In genomic region chr6:78533876-78534275, GRCh38 we compare ENCODE assay signal across 31 cellular contexts.
"Had no signal": no experiment of that assay in that cellular context is flagged by ENCODE, and none has a peak within 500 bp of the region (broad histone marks: within the 10 kb centered on the region; RNA-seq: fewer than 3 reads in every experiment).

No MANE protein-coding gene starts in this region.

- H3K27me3 ChIP-seq: adrenal gland, body of pancreas, breast epithelium, cardiac muscle cell, colonic mucosa, esophagus squamous epithelium had no signal

- H3K9me3 ChIP-seq: adrenal gland, body of pancreas, breast epithelium, colonic mucosa, esophagus squamous epithelium had no signal

- H3K4me1 ChIP-seq: adrenal gland, body of pancreas, breast epithelium, colonic mucosa, esophagus squamous epithelium had no signal

- ATAC-seq: activated naive CD8-positive, alpha-beta T cell treated with anti-CD3 and anti-CD28 coated beads, Interleukin-2, amount 50 U/mL, for 24 hours; activated T-cell treated with anti-CD3 and anti-CD28 coated beads, Interleukin-2, amount 50 U/mL, for 4 hours; activated T-helper 17 cell treated with anti-CD3 and anti-CD28 coated beads, Interleukin-2, amount 50 U/mL, for 72 hours; body of pancreas; effector memory CD8-positive, alpha-beta T cell; WTC11 had no signal

- H3K4me3 ChIP-seq: adrenal gland, body of pancreas, breast epithelium, cardiac muscle cell, colonic mucosa, esophagus squamous epithelium had no signal

- H3K36me3 ChIP-seq: adrenal gland, breast epithelium, cardiac muscle cell, colonic mucosa, esophagus squamous epithelium had no signal

- DNase-seq: activated CD4-positive, alpha-beta memory T cell treated with anti-CD3 and anti-CD28 coated beads, Interleukin-2, amount 10 ng/mL, durations not matched to agents 7 days and 5 days; activated CD4-positive, alpha-beta T cell treated with anti-CD3 and anti-CD28 coated beads for 1 hour; activated CD4-positive, alpha-beta T cell treated with anti-CD3 and anti-CD28 coated beads for 4 hours; activated CD4-positive, alpha-beta T cell treated with anti-CD3 and anti-CD28 coated beads, Interleukin-2, amount 10 ng/mL, durations not matched to agents 7 days and 5 days; activated CD4-positive, alpha-beta T cell treated with anti-CD3 and anti-CD28 coated beads, Interleukin-2, amount 50 U/mL, for 4 hours; activated CD8-positive, alpha-beta memory T cell treated with anti-CD3 and anti-CD28 coated beads, Interleukin-2, amount 50 U/mL, for 48 hours; activated effector memory CD4-positive, alpha-beta T cell treated with Interleukin-2 at 50 U/mL for 16 hours; activated gamma-delta T cell treated with Interleukin-2 at 50 U/mL for 16 hours; activated naive CD4-positive, alpha-beta T cell treated with Interleukin-2 at 50 U/mL for 16 hours; activated naive CD8-positive, alpha-beta T cell treated with anti-CD3 and anti-CD28 coated beads for 36 hours; activated naive CD8-positive, alpha-beta T cell treated with anti-CD3 and anti-CD28 coated beads, Interleukin-2, amount 50 U/mL, for 24 hours; activated T-cell treated with anti-CD3 and anti-CD28 coated beads, Interleukin-2, amount 50 U/mL, for 4 hours; adrenal gland; amygdala; aorta; body of pancreas; central memory CD4-positive, alpha-beta T cell; cerebellar nuclear complex; colonic mucosa; effector CD4-positive, alpha-beta T cell; effector memory CD8-positive, alpha-beta T cell; esophagus squamous epithelium; foreskin melanocyte; head of caudate nucleus; T-helper 2 cell had no signal

- H3K27ac ChIP-seq: adrenal gland, body of pancreas, breast epithelium, cardiac muscle cell, colonic mucosa, epithelial cell of prostate, esophagus squamous epithelium, VCaP had no signal
